10 cellular contexts compared by ENCODE assay signal in genomic region chr3:122005033-122005565, GRCh38. TPM values are rescaled to one million over a fixed set of nuclear protein-coding genes. Genes with fewer than 3 reads are reported as not detected.
A peak's percentile ranks its signal among the peaks of the same experiment; 100 is the strongest.
DNase-seq lines count a peak whose midpoint lies in the region; ATAC-seq and TF ChIP-seq lines count a peak whose summit lies in the region.
"Had no signal": no experiment of that assay in that cellular context is flagged by ENCODE, and none has a peak within 500 bp of the region (broad histone marks: within the 10 kb centered on the region; RNA-seq: fewer than 3 reads in every experiment).

No MANE protein-coding gene starts in this region.

- DNase-seq in COLO668 (lab: John Stamatoyannopoulos, UW; ENCODE audit: unreplicated experiment) = peak; percentile 14
- no peak for DNase-seq in activated CD4-positive, alpha-beta memory T cell treated with anti-CD3 and anti-CD28 coated beads, Interleukin-2, amount 10 ng/mL, durations not matched to agents 7 days and 5 days
- no peak for DNase-seq in DMS114 treated with DMSO at 0.1 percent for 48 hours (lab: John Stamatoyannopoulos, UW; ENCODE audit: unreplicated experiment)
- DNase-seq in cardiac septum (ENCODE audit: low spot score) = no peak
- no peak for DNase-seq in tibial nerve (ENCODE audit: low spot score in 2 of 2)
- no peak for DNase-seq in MG63
- DNase-seq: dorsolateral prefrontal cortex had no signal

- ATAC-seq in GM18868 (IDR thresholded peaks at IDR 0.05; ENCODE audit: unreplicated experiment) (peak; percentile 62), HG03045 (IDR thresholded peaks at IDR 0.05; ENCODE audit: unreplicated experiment) (peak; percentile 47)
- ATAC-seq: right cardiac atrium had no signal

- intact Hi-C loops in cardiac septum (cut with DNase I) = no loop called here

- CTCF ChIA-PET in activated CD4-positive, alpha-beta memory T cell treated with anti-CD3 and anti-CD28 coated beads, Interleukin-2, amount 10 ng/mL, durations not matched to agents 7 days and 5 days (lab: Charles Lee) = interaction anchor here (1.4 kb wide), 1 partner anchor 122 kb away, joined by 4 read pairs; no protein-coding TSS in a partner anchor

- H3K4me3 ChIP-seq in tibial nerve = no peak overlapping the region
- no peak overlapping the region for H3K4me3 ChIP-seq in MG63
- H3K4me3 ChIP-seq: dorsolateral prefrontal cortex had no signal

- H3K4me1 ChIP-seq in tibial nerve = no peaks in the 10 kb centered on the region

- POLR2A ChIA-PET in activated CD4-positive, alpha-beta memory T cell treated with anti-CD3 and anti-CD28 coated beads, Interleukin-2, amount 10 ng/mL, durations not matched to agents 7 days and 5 days (lab: Charles Lee) = no interaction called here

- peaks cover 4% of the 10 kb centered on the region for H3K27me3 Mint-ChIP-seq in activated CD4-positive, alpha-beta memory T cell treated with anti-CD3 and anti-CD28 coated beads, Interleukin-2, amount 10 ng/mL, durations not matched to agents 7 days and 5 days

- no peak for TF ChIP-seq CTCF in tibial nerve (IDR thresholded peaks at IDR 0.05)

- no peak for TF ChIP-seq POLR2A in tibial nerve (IDR thresholded peaks at IDR 0.05)

- H3K36me3 Mint-ChIP-seq in activated CD4-positive, alpha-beta memory T cell treated with anti-CD3 and anti-CD28 coated beads, Interleukin-2, amount 10 ng/mL, durations not matched to agents 7 days and 5 days (ENCODE audit: low read depth) = peaks cover 4% of the 10 kb centered on the region

- peaks cover 47% of the 10 kb centered on the region for H3K4me1 Mint-ChIP-seq in activated CD4-positive, alpha-beta memory T cell treated with anti-CD3 and anti-CD28 coated beads, Interleukin-2, amount 10 ng/mL, durations not matched to agents 7 days and 5 days

- peak overlapping the region; percentile 33 for H3K27ac Mint-ChIP-seq in activated CD4-positive, alpha-beta memory T cell treated with anti-CD3 and anti-CD28 coated beads, Interleukin-2, amount 10 ng/mL, durations not matched to agents 7 days and 5 days

- no peak overlapping the region for H3K27ac ChIP-seq in tibial nerve
- H3K27ac ChIP-seq: dorsolateral prefrontal cortex had no signal

- TF ChIP-seq EP300 in tibial nerve (IDR thresholded peaks at IDR 0.05) = no peak

- no peaks in the 10 kb centered on the region for H3K9me3 ChIP-seq in tibial nerve
- H3K9me3 ChIP-seq in MG63 = no peaks in the 10 kb centered on the region

- H3K4me3 Mint-ChIP-seq in activated CD4-positive, alpha-beta memory T cell treated with anti-CD3 and anti-CD28 coated beads, Interleukin-2, amount 10 ng/mL, durations not matched to agents 7 days and 5 days = no peak overlapping the region

- H3K36me3 ChIP-seq in tibial nerve (no peaks in the 10 kb centered on the region), MG63 (no peaks in the 10 kb centered on the region)

- WGBS in tibial nerve, 2 donors = 85 to 86% methylated on average over 13 of the region's 13 CpGs

- H3K27me3 ChIP-seq in tibial nerve = no peaks in the 10 kb centered on the region
- peaks cover 3% of the 10 kb centered on the region; the same call in 1 of the 2 replicates for H3K27me3 ChIP-seq in MG63

- H3K9me3 Mint-ChIP-seq in activated CD4-positive, alpha-beta memory T cell treated with anti-CD3 and anti-CD28 coated beads, Interleukin-2, amount 10 ng/mL, durations not matched to agents 7 days and 5 days = no peaks in the 10 kb centered on the region

RNA-seq across cellular contexts. Expression of gene ILDR1, which starts 16.9 kb away (rescaled TPM):
- 1 to 10 TPM; 1.6 to 1.7 TPM for total RNA-seq in activated CD4-positive, alpha-beta memory T cell treated with anti-CD3 and anti-CD28 coated beads, Interleukin-2, amount 10 ng/mL, durations not matched to agents 7 days and 5 days
- total RNA-seq in cardiac septum (not detected), tibial nerve (not detected)
- total RNA-seq in MG63 (2014; rRNA removed; shearing (Covaris generic); ENCODE audit: low replicate concordance) = not detected in 2 replicates
- total RNA-seq: right cardiac atrium had no signal

RNA-seq across cellular contexts. Expression of gene CD86, which starts 50.1 kb away (rescaled TPM):
- 10 to 100 TPM; 21.6 to 21.7 TPM for total RNA-seq in activated CD4-positive, alpha-beta memory T cell treated with anti-CD3 and anti-CD28 coated beads, Interleukin-2, amount 10 ng/mL, durations not matched to agents 7 days and 5 days
- total RNA-seq in cardiac septum (1.9 TPM), tibial nerve (10 to 100 TPM in 2 of 4 donors, 1 to 10 TPM in 2; 5.7 to 10.9 (median 8.4) TPM)
- not detected in 2 replicates for total RNA-seq in MG63 (2014; rRNA removed; shearing (Covaris generic); ENCODE audit: low replicate concordance)
